10 cellular contexts compared by ENCODE assay signal in genomic region chr3:22371592-22372291, GRCh38.
DNase-seq lines count a peak whose midpoint lies in the region; ATAC-seq and TF ChIP-seq lines count a peak whose summit lies in the region.
"Had no signal": no experiment of that assay in that cellular context is flagged by ENCODE, and none has a peak within 500 bp of the region (broad histone marks: within the 10 kb centered on the region; RNA-seq: fewer than 3 reads in every experiment).

No MANE protein-coding gene starts in this region.

- peak overlapping the region; percentile 68 to 73 (median 69) for H3K4me3 Mint-ChIP-seq in nephron
- H3K4me3 Mint-ChIP-seq: T-helper 17 cell had no signal

- peaks cover 7% of the 10 kb centered on the region for H3K4me1 Mint-ChIP-seq in nephron
- H3K4me1 Mint-ChIP-seq: T-helper 17 cell had no signal

- intact Hi-C loops in breast epithelium (cut with DNase I; ENCODE audit: low total_unique reads) (no loop called here), mammary epithelial cell (cut with micrococcal nuclease) (no loop called here), esophagus muscularis mucosa (cut with DNase I) (no loop called here), transverse colon (cut with DNase I; ENCODE audit: low total_unique reads) (no loop called here)

- BruUV-seq in mammary epithelial cell (replicated peaks; lab: Mats Ljungman, UMichigan): no TSS peak

- H3K27me3 ChIP-seq in breast epithelium (peaks cover 0 to 29% of the 10 kb centered on the region in 2 donors), mammary epithelial cell (ENCODE audit: insufficient read depth, low read length) (peaks cover 18% of the 10 kb centered on the region), esophagus muscularis mucosa (peaks cover 0 to 27% (median 3%) of the 10 kb centered on the region in 4 donors), transverse colon (peaks cover 30% of the 10 kb centered on the region)

- H3K9me3 ChIP-seq in breast epithelium (peaks cover 0 to 2% of the 10 kb centered on the region in 2 donors), mammary epithelial cell (replicated peaks; ENCODE audit: insufficient read depth, low read length) (no peaks in the 10 kb centered on the region), esophagus muscularis mucosa (no peaks in the 10 kb centered on the region), transverse colon (no peaks in the 10 kb centered on the region)

- no peak overlapping the region for H2AFZ ChIP-seq in mammary epithelial cell (ENCODE audit: low read depth, low read length)

- CTCF ChIA-PET in mammary epithelial cell (lab: Charles Lee; ENCODE audit: low non-redundant PET): no interaction called here

- no peak for ATAC-seq in GM19455 (IDR thresholded peaks at IDR 0.05; ENCODE audit: unreplicated experiment)
- no peak for ATAC-seq in GM21515 (IDR thresholded peaks at IDR 0.05; ENCODE audit: unreplicated experiment)
- ATAC-seq: T-helper 17 cell had no signal

- in situ Hi-C loops in mammary epithelial cell (cut with MboI; ENCODE audit: low sequenced_read_pairs in 2 of 2): no loop called here
- in situ Hi-C loops in transverse colon (cut with MboI; ENCODE audit: low pct_ligation_motif_present in 1 of 4, low pct_unique_long_range_greater_than_20kb in 1 of 4, low sequenced_read_pairs in 3 of 4): no loop called here

- WGBS in mammary epithelial cell (ENCODE audit: low coverage, missing lambda C conversion rate): 18% methylated on average over 10 of the region's 23 CpGs
- WGBS in esophagus muscularis mucosa: 16% methylated on average over 18 of the region's 23 CpGs
- WGBS in transverse colon (ENCODE audit: low coverage in 1 of 2), 2 donors: 22 to 24% methylated on average over 6 to 22 of the region's 23 CpGs

- no peak for DNase-seq in breast epithelium (ENCODE audit: low spot score in 2 of 2)
- no peak for DNase-seq in mammary epithelial cell
- no peak for DNase-seq in esophagus muscularis mucosa (ENCODE audit: extremely low spot score)
- peak; percentile 42 for DNase-seq in ureter (ENCODE audit: low spot score)
- DNase-seq in transverse colon: no peak
- DNase-seq: NCI-H1105, T-helper 17 cell had no signal

- H3K4me1 ChIP-seq in breast epithelium (no peaks in the 10 kb centered on the region), mammary epithelial cell (ENCODE audit: insufficient read depth, low read length) (peaks cover 4% of the 10 kb centered on the region), esophagus muscularis mucosa (peaks cover 6 to 16% (median 13%) of the 10 kb centered on the region in 4 donors), transverse colon (peaks cover 0 to 9% (median 4%) of the 10 kb centered on the region in 4 donors)

- no peaks in the 10 kb centered on the region for H4K20me1 ChIP-seq in mammary epithelial cell (ENCODE audit: insufficient read depth, low read length)

- dilution Hi-C loops in mammary epithelial cell (cut with HindIII; ENCODE audit: low sequenced_read_pairs): no loop called here

- H3K79me2 ChIP-seq in mammary epithelial cell (ENCODE audit: insufficient read depth, low read length): no peaks in the 10 kb centered on the region

- no peaks in the 10 kb centered on the region for H3K36me3 Mint-ChIP-seq in nephron (ENCODE audit: low read depth)

- H3K27me3 Mint-ChIP-seq in nephron (ENCODE audit: low read depth): peaks cover 84% of the 10 kb centered on the region

- H3K36me3 ChIP-seq in breast epithelium (no peaks in the 10 kb centered on the region), mammary epithelial cell (ENCODE audit: insufficient read depth, low read length) (no peaks in the 10 kb centered on the region), esophagus muscularis mucosa (no peaks in the 10 kb centered on the region), transverse colon (no peaks in the 10 kb centered on the region)

- TF ChIP-seq EP300 in esophagus muscularis mucosa (IDR thresholded peaks at IDR 0.05) (no peak), transverse colon (IDR thresholded peaks at IDR 0.05; ENCODE audit: low read depth) (no peak)

- H3K9me3 Mint-ChIP-seq in nephron: no peaks in the 10 kb centered on the region

- no peak overlapping the region for H3K9ac ChIP-seq in mammary epithelial cell (ENCODE audit: insufficient read depth, low read length)

- H3K27ac ChIP-seq in breast epithelium (no peak overlapping the region), mammary epithelial cell (ENCODE audit: insufficient read depth, low read depth, low read length) (no peak overlapping the region), esophagus muscularis mucosa (replicated peaks in 1 of 4) (no peak overlapping the region), transverse colon (no peak overlapping the region)

- H3K4me2 ChIP-seq in mammary epithelial cell (ENCODE audit: insufficient read depth, low read depth, low read length): no peak overlapping the region

- no peak overlapping the region for H3K27ac Mint-ChIP-seq in nephron
- H3K27ac Mint-ChIP-seq: T-helper 17 cell had no signal

- TF ChIP-seq POLR2A in breast epithelium (IDR thresholded peaks at IDR 0.05) (no peak), esophagus muscularis mucosa (IDR thresholded peaks at IDR 0.05; ENCODE audit: low read depth) (no peak), transverse colon (IDR thresholded peaks at IDR 0.05) (no peak)

- TF ChIP-seq CTCF in breast epithelium (IDR thresholded peaks at IDR 0.05): no peak
- no peak for TF ChIP-seq CTCF in mammary epithelial cell (conservative IDR thresholded peaks at IDR 0.05 in 1 of 2, IDR thresholded peaks at IDR 0.05 in 1 of 2; ENCODE audit: extremely low read depth in 1 of 2, insufficient read depth in 1 of 2, low read depth in 1 of 2, low read length in 2 of 2)
- no peak for TF ChIP-seq CTCF in esophagus muscularis mucosa (IDR thresholded peaks at IDR 0.05)
- no peak for TF ChIP-seq CTCF in nephron (IDR thresholded peaks at IDR 0.05; ENCODE audit: unreplicated experiment in 3 of 3)
- TF ChIP-seq CTCF in transverse colon (IDR thresholded peaks at IDR 0.05): no peak

- H3K4me3 ChIP-seq in breast epithelium (peak overlapping the region; percentile 41 to 64 (median 52)), mammary epithelial cell (replicated peaks in 1 of 3; ENCODE audit: insufficient read depth in 1 of 3, low read depth in 2 of 3, low read length in 3 of 3) (no peak overlapping the region), esophagus muscularis mucosa (peak overlapping the region; percentile 50 to 63 (median 54)), transverse colon (peak overlapping the region in 1 of 4 donors; percentile 32)

Comparison
In these comparisons a context has a peak if more than half of its experiments do, and no peak if none do; other contexts are left out.
1. H3K4me3 ChIP-seq: peak in breast epithelium (3 of 3) and esophagus muscularis mucosa (4 of 4); none in mammary epithelial cell (0 of 3).